11 cellular contexts compared by ENCODE assay signal in genomic region chr17:49514374-49514738, GRCh38. TPM values are rescaled to one million over a fixed set of nuclear protein-coding genes. Genes with fewer than 3 reads are reported as not detected.
DNase-seq lines count a peak whose midpoint lies in the region; ATAC-seq and TF ChIP-seq lines count a peak whose summit lies in the region.
"Had no signal": no experiment of that assay in that cellular context is flagged by ENCODE, and none has a peak within 500 bp of the region (broad histone marks: within the 10 kb centered on the region; RNA-seq: fewer than 3 reads in every experiment).

No MANE protein-coding gene starts in this region.

- intact Hi-C loops in CD4-positive, alpha-beta memory T cell (cut with micrococcal nuclease), result no loop called here

- peak overlapping the region; percentile 56 to 75 for H2BK12ac ChIP-seq in mesenchymal stem cell (ENCODE audit: low read length in 2 of 2)

- no peaks in the 10 kb centered on the region for H3K79me1 ChIP-seq in mesenchymal stem cell (replicated peaks; ENCODE audit: low read length, poor library complexity, severe bottlenecking)

- no peaks in the 10 kb centered on the region for H3K9me3 ChIP-seq in mesenchymal stem cell (ENCODE audit: control insufficient read depth, low read length)
- H3K9me3 ChIP-seq in CD4-positive, alpha-beta memory T cell (ENCODE audit: control insufficient read depth in 1 of 2, low read length in 2 of 2), result no peaks in the 10 kb centered on the region

- H3K23ac ChIP-seq in mesenchymal stem cell (ENCODE audit: low read length in 2 of 2), result no peak overlapping the region

- H3K36me3 Mint-ChIP-seq in activated naive CD8-positive, alpha-beta T cell treated with anti-CD3 and anti-CD28 coated beads, Interleukin-2, amount 10 ng/mL, durations not matched to agents 7 days and 5 days, result no peaks in the 10 kb centered on the region
- H3K36me3 Mint-ChIP-seq in activated naive CD8-positive, alpha-beta T cell treated with anti-CD3 and anti-CD28 coated beads, Interleukin-2, amount 50 U/mL, for 24 hours (ENCODE audit: low read depth), result no peaks in the 10 kb centered on the region
- H3K36me3 Mint-ChIP-seq in chondrocyte (ENCODE audit: low read depth) (no peaks in the 10 kb centered on the region), nephron progenitor cell (ENCODE audit: low read depth) (no peaks in the 10 kb centered on the region)
- H3K36me3 Mint-ChIP-seq in CD4-positive, alpha-beta memory T cell, result no peaks in the 10 kb centered on the region

- peak overlapping the region; percentile 56 to 59 for H3K4ac ChIP-seq in mesenchymal stem cell (ENCODE audit: low read depth in 1 of 2, low read length in 2 of 2)

- H4K91ac ChIP-seq in mesenchymal stem cell (ENCODE audit: low read length), result peak overlapping the region; percentile 62

- H2AK5ac ChIP-seq in mesenchymal stem cell (ENCODE audit: low read length, severe bottlenecking), result peak overlapping the region; percentile 84

- H3K27ac ChIP-seq in mesenchymal stem cell (ENCODE audit: low read length, poor library complexity, severe bottlenecking), result no peak overlapping the region
- H3K27ac ChIP-seq in CD4-positive, alpha-beta memory T cell (ENCODE audit: low read depth, low read length), result no peak overlapping the region

- no peak overlapping the region for H2AFZ ChIP-seq in mesenchymal stem cell (ENCODE audit: low read depth, low read length)

- ATAC-seq in activated naive CD8-positive, alpha-beta T cell treated with anti-CD3 and anti-CD28 coated beads, Interleukin-2, amount 10 ng/mL, durations not matched to agents 7 days and 5 days (ENCODE audit: low read depth), result no peak
- no peak for ATAC-seq in activated naive CD8-positive, alpha-beta T cell treated with anti-CD3 and anti-CD28 coated beads, Interleukin-2, amount 50 U/mL, for 24 hours
- ATAC-seq in GM21717 (IDR thresholded peaks at IDR 0.05; ENCODE audit: unreplicated experiment), result no peak

- POLR2A ChIA-PET in activated naive CD8-positive, alpha-beta T cell treated with anti-CD3 and anti-CD28 coated beads, Interleukin-2, amount 10 ng/mL, durations not matched to agents 7 days and 5 days (lab: Charles Lee), result interaction anchor here (0.7 kb wide), 1 partner anchor 16 kb away, joined by 3 read pairs; no protein-coding TSS in a partner anchor
- POLR2A ChIA-PET in CD4-positive, alpha-beta memory T cell (lab: Charles Lee; ENCODE audit: partially characterized antibody), result no interaction called here

- no peaks in the 10 kb centered on the region for H3K36me3 ChIP-seq in mesenchymal stem cell (ENCODE audit: control insufficient read depth in 1 of 2, insufficient read depth in 2 of 2, low read depth in 1 of 2, low read length in 2 of 2)
- H3K36me3 ChIP-seq in CD4-positive, alpha-beta memory T cell (ENCODE audit: insufficient read depth, low read length), result no peaks in the 10 kb centered on the region

- no peak overlapping the region for H3K14ac ChIP-seq in mesenchymal stem cell (ENCODE audit: low read length in 2 of 2)

- H3K4me1 Mint-ChIP-seq in activated naive CD8-positive, alpha-beta T cell treated with anti-CD3 and anti-CD28 coated beads, Interleukin-2, amount 10 ng/mL, durations not matched to agents 7 days and 5 days, result peaks cover 8% of the 10 kb centered on the region
- H3K4me1 Mint-ChIP-seq in activated naive CD8-positive, alpha-beta T cell treated with anti-CD3 and anti-CD28 coated beads, Interleukin-2, amount 50 U/mL, for 24 hours, result peaks cover 2% of the 10 kb centered on the region
- H3K4me1 Mint-ChIP-seq in chondrocyte (ENCODE audit: low read depth) (peaks cover 24% of the 10 kb centered on the region), nephron progenitor cell (peaks cover 55% of the 10 kb centered on the region)
- no peaks in the 10 kb centered on the region for H3K4me1 Mint-ChIP-seq in CD4-positive, alpha-beta memory T cell

- peak overlapping the region; percentile 45 for H4K8ac ChIP-seq in mesenchymal stem cell (ENCODE audit: low read length)

- H3K4me2 ChIP-seq in mesenchymal stem cell (ENCODE audit: low read length, poor library complexity, severe bottlenecking), result no peak overlapping the region

- peak; percentile 60 for TF ChIP-seq CTCF in chondrocyte (IDR thresholded peaks at IDR 0.05)
- no peak for TF ChIP-seq CTCF in nephron progenitor cell (IDR thresholded peaks at IDR 0.05)

- CTCF ChIA-PET in CD4-positive, alpha-beta memory T cell (lab: Charles Lee; ENCODE audit: partially characterized antibody), result no interaction called here

- H3K4me3 ChIP-seq in mesenchymal stem cell (ENCODE audit: insufficient read depth in 1 of 2, low read depth in 1 of 2, low read length in 2 of 2), result no peak overlapping the region
- H3K4me3 ChIP-seq in CD4-positive, alpha-beta memory T cell (ENCODE audit: low read length in 2 of 2), result no peak overlapping the region

- H3K9ac ChIP-seq in mesenchymal stem cell (ENCODE audit: low read length), result no peak overlapping the region

- WGBS in mesenchymal stem cell, result 73% methylated on average over 3 of the region's 3 CpGs

- H3K4me1 ChIP-seq in mesenchymal stem cell (ENCODE audit: control insufficient read depth, insufficient read depth, low read depth, low read length), result peaks cover 33% of the 10 kb centered on the region
- no peaks in the 10 kb centered on the region for H3K4me1 ChIP-seq in CD4-positive, alpha-beta memory T cell (ENCODE audit: insufficient read depth, low read length)

- no peak overlapping the region for H2BK5ac ChIP-seq in mesenchymal stem cell (ENCODE audit: low read depth, low read length, poor library complexity, severe bottlenecking)

- peak; percentile 12 for DNase-seq in activated naive CD8-positive, alpha-beta T cell treated with anti-CD3 and anti-CD28 coated beads, Interleukin-2, amount 10 ng/mL, durations not matched to agents 7 days and 5 days
- DNase-seq in activated naive CD8-positive, alpha-beta T cell treated with anti-CD3 and anti-CD28 coated beads, Interleukin-2, amount 50 U/mL, for 24 hours, result no peak
- DNase-seq in chondrocyte (ENCODE audit: low spot score) (peak; percentile 41), mesenchymal stem cell (peak; percentile 60), HuH-7.5 (ENCODE audit: low spot score) (no peak), nephron progenitor cell (no peak)
- DNase-seq in CD4-positive, alpha-beta memory T cell, result no peak
- DNase-seq: midbrain, NCI-H2227 treated with DMSO at 0.1 percent for 48 hours had no signal

- peak overlapping the region in 1 of 2 experiments; percentile 71 for H3K18ac ChIP-seq in mesenchymal stem cell (ENCODE audit: low read depth in 1 of 2, low read length in 2 of 2)

- H2BK15ac ChIP-seq in mesenchymal stem cell (ENCODE audit: low read depth, poor library complexity, severe bottlenecking), result peak overlapping the region; percentile 85

- H2BK120ac ChIP-seq in mesenchymal stem cell (ENCODE audit: low read depth, low read length), result no peak overlapping the region

- H3K9me3 Mint-ChIP-seq in activated naive CD8-positive, alpha-beta T cell treated with anti-CD3 and anti-CD28 coated beads, Interleukin-2, amount 10 ng/mL, durations not matched to agents 7 days and 5 days, result no peaks in the 10 kb centered on the region
- no peaks in the 10 kb centered on the region for H3K9me3 Mint-ChIP-seq in activated naive CD8-positive, alpha-beta T cell treated with anti-CD3 and anti-CD28 coated beads, Interleukin-2, amount 50 U/mL, for 24 hours
- H3K9me3 Mint-ChIP-seq in chondrocyte (ENCODE audit: low read depth) (no peaks in the 10 kb centered on the region), nephron progenitor cell (no peaks in the 10 kb centered on the region)
- H3K9me3 Mint-ChIP-seq in CD4-positive, alpha-beta memory T cell, result peaks cover 0 to 2% (median 0%) of the 10 kb centered on the region in 8 donors

- H3K27ac Mint-ChIP-seq in activated naive CD8-positive, alpha-beta T cell treated with anti-CD3 and anti-CD28 coated beads, Interleukin-2, amount 10 ng/mL, durations not matched to agents 7 days and 5 days, result no peak overlapping the region
- no peak overlapping the region for H3K27ac Mint-ChIP-seq in activated naive CD8-positive, alpha-beta T cell treated with anti-CD3 and anti-CD28 coated beads, Interleukin-2, amount 50 U/mL, for 24 hours
- no peak overlapping the region for H3K27ac Mint-ChIP-seq in chondrocyte (ENCODE audit: unreplicated experiment)
- H3K27ac Mint-ChIP-seq in CD4-positive, alpha-beta memory T cell, result no peak overlapping the region
- H3K27ac Mint-ChIP-seq in nephron progenitor cell, result no peak overlapping the region

- H3K4me3 Mint-ChIP-seq in activated naive CD8-positive, alpha-beta T cell treated with anti-CD3 and anti-CD28 coated beads, Interleukin-2, amount 10 ng/mL, durations not matched to agents 7 days and 5 days, result no peak overlapping the region
- H3K4me3 Mint-ChIP-seq in activated naive CD8-positive, alpha-beta T cell treated with anti-CD3 and anti-CD28 coated beads, Interleukin-2, amount 50 U/mL, for 24 hours, result no peak overlapping the region
- no peak overlapping the region for H3K4me3 Mint-ChIP-seq in chondrocyte (ENCODE audit: unreplicated experiment)
- H3K4me3 Mint-ChIP-seq in CD4-positive, alpha-beta memory T cell, result no peak overlapping the region
- H3K4me3 Mint-ChIP-seq in nephron progenitor cell, result no peak overlapping the region

- peaks cover 11 to 44% of the 10 kb centered on the region in 2 experiments for H3K27me3 ChIP-seq in mesenchymal stem cell (ENCODE audit: control insufficient read depth in 1 of 2, insufficient read depth in 1 of 2, low read length in 2 of 2)
- peaks cover 1% of the 10 kb centered on the region for H3K27me3 ChIP-seq in CD4-positive, alpha-beta memory T cell (ENCODE audit: insufficient read depth, low read length)

- peaks cover 5% of the 10 kb centered on the region for H3K27me3 Mint-ChIP-seq in activated naive CD8-positive, alpha-beta T cell treated with anti-CD3 and anti-CD28 coated beads, Interleukin-2, amount 10 ng/mL, durations not matched to agents 7 days and 5 days
- H3K27me3 Mint-ChIP-seq in activated naive CD8-positive, alpha-beta T cell treated with anti-CD3 and anti-CD28 coated beads, Interleukin-2, amount 50 U/mL, for 24 hours, result peaks cover 2% of the 10 kb centered on the region
- H3K27me3 Mint-ChIP-seq in chondrocyte (ENCODE audit: low read depth), result peaks cover 3% of the 10 kb centered on the region
- H3K27me3 Mint-ChIP-seq in CD4-positive, alpha-beta memory T cell, result peaks cover 2 to 3% of the 10 kb centered on the region in 2 donors
- H3K27me3 Mint-ChIP-seq in nephron progenitor cell (ENCODE audit: low read depth, poor library complexity), result peaks cover 6% of the 10 kb centered on the region

RNA-seq across cellular contexts. Expression of gene NGFR, which starts 19.3 kb away (rescaled TPM):
- total RNA-seq in activated naive CD8-positive, alpha-beta T cell treated with anti-CD3 and anti-CD28 coated beads, Interleukin-2, amount 10 ng/mL, durations not matched to agents 7 days and 5 days, result under 1 TPM in 1 of 2 experiments, not detected in 1; 0.50 TPM
- 1.7 to 4.4 TPM (median 1.8 TPM) in 3 replicates for total RNA-seq in chondrocyte
- 12.1 TPM for polyA plus RNA-seq in mesenchymal stem cell (2013, experiment 1 of 2)
- 11.7 TPM for polyA plus RNA-seq in mesenchymal stem cell (2013, experiment 2 of 2)
- under 1 TPM in 1 of 2 experiments, not detected in 1; 0.47 TPM for total RNA-seq in CD4-positive, alpha-beta memory T cell
- polyA plus RNA-seq in CD4-positive, alpha-beta memory T cell, result not detected
- total RNA-seq: dermis microvascular lymphatic vessel endothelial cell had no signal

Comparison
In these comparisons a context has a peak if more than half of its experiments do, and no peak if none do; other contexts are left out.
1. DNase-seq: peak in activated naive CD8-positive, alpha-beta T cell treated with anti-CD3 and anti-CD28 coated beads, Interleukin-2, amount 10 ng/mL, durations not matched to agents 7 days and 5 days (single experiment), chondrocyte (single experiment) and mesenchymal stem cell (single experiment); none in activated naive CD8-positive, alpha-beta T cell treated with anti-CD3 and anti-CD28 coated beads, Interleukin-2, amount 50 U/mL, for 24 hours (single experiment), CD4-positive, alpha-beta memory T cell (0 of 5), HuH-7.5 (single experiment) and nephron progenitor cell (single experiment).